In genomic region chr5:43193171-43193951, GRCh38 we compare ENCODE assay signal across 9 cellular contexts. TPM values are rescaled to one million over a fixed set of nuclear protein-coding genes. Genes with fewer than 3 reads are reported as not detected.
A peak's percentile ranks its signal among the peaks of the same experiment; 100 is the strongest.
DNase-seq lines count a peak whose midpoint lies in the region; ATAC-seq and TF ChIP-seq lines count a peak whose summit lies in the region.
"Had no signal": no experiment of that assay in that cellular context is flagged by ENCODE, and none has a peak within 500 bp of the region (broad histone marks: within the 10 kb centered on the region; RNA-seq: fewer than 3 reads in every experiment).

No MANE protein-coding gene starts in this region.

- ATAC-seq in GM18498 (IDR thresholded peaks at IDR 0.05; ENCODE audit: unreplicated experiment) (peak; percentile 51), HG02763 (IDR thresholded peaks at IDR 0.05; ENCODE audit: unreplicated experiment) (peak; percentile 35), HG02588 (IDR thresholded peaks at IDR 0.05; ENCODE audit: unreplicated experiment) (no peak)
- ATAC-seq in activated T-cell treated with anti-CD3 and anti-CD28 coated beads, Interleukin-2, amount 50 U/mL, for 72 hours (replicated peaks in 1 of 2), result peak; percentile 76 to 83

- peak overlapping the region; percentile 86 for H3K27ac Mint-ChIP-seq in activated T-cell treated with anti-CD3 and anti-CD28 coated beads, Interleukin-2, amount 50 U/mL, for 72 hours
- H3K27ac Mint-ChIP-seq in neural crest cell (ENCODE audit: unreplicated experiment), result peak overlapping the region; percentile 72

- H3K4me3 Mint-ChIP-seq in activated T-cell treated with anti-CD3 and anti-CD28 coated beads, Interleukin-2, amount 50 U/mL, for 72 hours, result peak overlapping the region; percentile 92 to 95
- H3K4me3 Mint-ChIP-seq in neural crest cell, result peak overlapping the region; percentile 89

- H3K4me1 Mint-ChIP-seq in activated T-cell treated with anti-CD3 and anti-CD28 coated beads, Interleukin-2, amount 50 U/mL, for 72 hours (ENCODE audit: low read depth), result peaks cover 46% of the 10 kb centered on the region
- peaks cover 30% of the 10 kb centered on the region for H3K4me1 Mint-ChIP-seq in neural crest cell

- TF ChIP-seq CTCF in neural crest cell (conservative IDR thresholded peaks at IDR 0.05), result no peak

- peaks cover 0 to 1% of the 10 kb centered on the region in 2 donors for H3K36me3 Mint-ChIP-seq in activated T-cell treated with anti-CD3 and anti-CD28 coated beads, Interleukin-2, amount 50 U/mL, for 72 hours (ENCODE audit: insufficient read depth in 2 of 2)
- no peaks in the 10 kb centered on the region for H3K36me3 Mint-ChIP-seq in neural crest cell (ENCODE audit: low read depth)

- peaks cover 19% of the 10 kb centered on the region for H3K27me3 Mint-ChIP-seq in activated T-cell treated with anti-CD3 and anti-CD28 coated beads, Interleukin-2, amount 50 U/mL, for 72 hours (ENCODE audit: low read depth)
- peaks cover 9% of the 10 kb centered on the region for H3K27me3 Mint-ChIP-seq in neural crest cell (ENCODE audit: low read depth)

- no peaks in the 10 kb centered on the region for H3K9me3 Mint-ChIP-seq in activated T-cell treated with anti-CD3 and anti-CD28 coated beads, Interleukin-2, amount 50 U/mL, for 72 hours
- H3K9me3 Mint-ChIP-seq in neural crest cell, result no peaks in the 10 kb centered on the region

- peak; percentile 77 to 85 for DNase-seq in NCI-H446 (lab: John Stamatoyannopoulos, UW)
- DNase-seq in activated T-cell treated with anti-CD3 and anti-CD28 coated beads, Interleukin-2, amount 50 U/mL, for 72 hours, result peak; percentile 40 to 46
- DNase-seq in fibroblast of the conjunctiva (ENCODE audit: low read depth), result peak; percentile 96
- DNase-seq in neural crest cell (ENCODE audit: low read depth, low spot score), result no peak
- DNase-seq in ureter (ENCODE audit: low spot score), result peak; percentile 45

RNA-seq across cellular contexts. Expression of gene NIM1K, which starts 1.3 kb away (rescaled TPM):
- total RNA-seq in activated T-cell treated with anti-CD3 and anti-CD28 coated beads, Interleukin-2, amount 50 U/mL, for 72 hours, result 1 to 10 TPM; 3.4 to 4.3 TPM
- total RNA-seq in neural crest cell (0.23 and 0.30 TPM in 2 replicates), ureter (1.8 TPM)
- total RNA-seq: liver had no signal
